In the genomic region with DNA sequence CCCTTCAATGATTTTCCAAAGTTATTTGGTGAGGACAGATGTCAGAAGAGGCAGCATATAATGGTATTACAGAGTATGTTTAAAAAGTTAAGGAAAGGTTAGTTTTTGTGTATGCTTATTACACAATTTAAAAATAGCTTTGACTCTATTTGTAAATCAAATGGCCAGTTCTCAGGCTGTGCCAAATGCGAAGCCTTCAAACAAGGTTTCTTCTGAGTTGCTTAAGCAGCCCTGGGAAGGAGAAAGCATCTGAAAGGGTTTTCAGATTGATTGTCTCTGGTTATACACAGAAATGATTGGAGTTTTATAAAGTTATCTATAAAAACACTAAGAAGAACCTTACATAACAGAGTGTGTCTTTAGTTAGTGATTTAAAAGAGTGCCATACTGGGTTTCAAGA, we compare ENCODE assay signal across 20 cellular contexts.
"Had no signal": no experiment of that assay in that cellular context is flagged by ENCODE, and none has a peak within 500 bp of the region (broad histone marks: within the 10 kb centered on the region; RNA-seq: fewer than 3 reads in every experiment).

No MANE protein-coding gene starts in this region.

- ATAC-seq: left lobe of liver; natural killer cell treated with Interleukin-12 subunit alpha and Interleukin-12 subunit beta and Interleukin-15 and Interleukin-18, amount 100 ng/mL, for 72 hours; psoas muscle; sciatic nerve had no signal

- H3K4me3 Mint-ChIP-seq: activated CD4-positive, alpha-beta T cell treated with anti-CD3 and anti-CD28 coated beads, Interleukin-2, amount 10 ng/mL, durations not matched to agents 7 days and 5 days; activated naive CD8-positive, alpha-beta T cell treated with anti-CD3 and anti-CD28 coated beads for 36 hours; dendritic cell treated with granulocyte-macrophage colony-stimulating factor and Interleukin-4, amounts not matched to agents 40 ng/mL and 50 ng/mL, for 4 days; natural killer cell treated with Interleukin-12 subunit alpha and Interleukin-12 subunit beta and Interleukin-15 and Interleukin-18, amount 100 ng/mL, for 72 hours; stimulated activated naive CD8-positive, alpha-beta T cell treated with anti-CD3 and anti-CD28 coated beads, Interleukin-15, Interleukin-2, amounts not matched to agents 100 ng/mL and 50 ng/mL, for 24 hours; T-helper 2 cell treated with Interferon-gamma antibody and Interleukin-4, amounts not matched to agents 5 μg/mL and 100 μg/mL, for 36 hours; type B pancreatic cell had no signal

- H3K79me2 ChIP-seq: hepatocyte had no signal

- FAIRE-seq: keratinocyte had no signal

- H2AFZ ChIP-seq: hepatocyte had no signal

- H3K36me3 Mint-ChIP-seq: natural killer cell treated with Interleukin-12 subunit alpha and Interleukin-12 subunit beta and Interleukin-15 and Interleukin-18, amount 100 ng/mL, for 72 hours; type B pancreatic cell had no signal

- H3K27me3 ChIP-seq: brain microvascular endothelial cell, hepatocyte, spleen, suprapubic skin had no signal

- H3K36me3 ChIP-seq: brain microvascular endothelial cell, spleen, suprapubic skin had no signal

- H3K27ac Mint-ChIP-seq: activated CD4-positive, alpha-beta T cell treated with anti-CD3 and anti-CD28 coated beads, Interleukin-2, amount 10 ng/mL, durations not matched to agents 7 days and 5 days; activated naive CD8-positive, alpha-beta T cell treated with anti-CD3 and anti-CD28 coated beads for 36 hours; dendritic cell treated with granulocyte-macrophage colony-stimulating factor and Interleukin-4, amounts not matched to agents 40 ng/mL and 50 ng/mL, for 4 days; natural killer cell treated with Interleukin-12 subunit alpha and Interleukin-12 subunit beta and Interleukin-15 and Interleukin-18, amount 100 ng/mL, for 72 hours; stimulated activated naive CD8-positive, alpha-beta T cell treated with anti-CD3 and anti-CD28 coated beads, Interleukin-15, Interleukin-2, amounts not matched to agents 100 ng/mL and 50 ng/mL, for 24 hours; T-helper 2 cell treated with Interferon-gamma antibody and Interleukin-4, amounts not matched to agents 5 μg/mL and 100 μg/mL, for 36 hours; type B pancreatic cell had no signal

- DNase-seq: activated CD4-positive, alpha-beta T cell treated with anti-CD3 and anti-CD28 coated beads, Interleukin-2, amount 10 ng/mL, durations not matched to agents 7 days and 5 days; activated CD8-positive, alpha-beta memory T cell treated with anti-CD3 and anti-CD28 coated beads for 24 hours; activated gamma-delta T cell treated with Interleukin-2 at 50 U/mL for 16 hours; activated naive CD8-positive, alpha-beta T cell treated with anti-CD3 and anti-CD28 coated beads for 36 hours; brain microvascular endothelial cell; effector memory CD4-positive, alpha-beta T cell; mesendoderm; occipital lobe; psoas muscle; spleen had no signal

- H3K4me2 ChIP-seq: hepatocyte had no signal

- H3K9me3 Mint-ChIP-seq: activated naive CD8-positive, alpha-beta T cell treated with anti-CD3 and anti-CD28 coated beads for 36 hours; dendritic cell treated with granulocyte-macrophage colony-stimulating factor and Interleukin-4, amounts not matched to agents 40 ng/mL and 50 ng/mL, for 4 days; natural killer cell treated with Interleukin-12 subunit alpha and Interleukin-12 subunit beta and Interleukin-15 and Interleukin-18, amount 100 ng/mL, for 72 hours; stimulated activated naive CD8-positive, alpha-beta T cell treated with anti-CD3 and anti-CD28 coated beads, Interleukin-15, Interleukin-2, amounts not matched to agents 100 ng/mL and 50 ng/mL, for 24 hours; T-helper 2 cell treated with Interferon-gamma antibody and Interleukin-4, amounts not matched to agents 5 μg/mL and 100 μg/mL, for 36 hours; type B pancreatic cell had no signal

- H3K9me3 ChIP-seq: psoas muscle, spleen, suprapubic skin had no signal

- H3K4me1 ChIP-seq: psoas muscle had no signal

- H3K27ac ChIP-seq: brain microvascular endothelial cell, hepatocyte, suprapubic skin had no signal

- H3K4me3 ChIP-seq: hepatocyte, psoas muscle, spleen, suprapubic skin had no signal

- H3K27me3 Mint-ChIP-seq: activated CD4-positive, alpha-beta T cell treated with anti-CD3 and anti-CD28 coated beads, Interleukin-2, amount 10 ng/mL, durations not matched to agents 7 days and 5 days; activated naive CD8-positive, alpha-beta T cell treated with anti-CD3 and anti-CD28 coated beads for 36 hours; dendritic cell treated with granulocyte-macrophage colony-stimulating factor and Interleukin-4, amounts not matched to agents 40 ng/mL and 50 ng/mL, for 4 days; natural killer cell treated with Interleukin-12 subunit alpha and Interleukin-12 subunit beta and Interleukin-15 and Interleukin-18, amount 100 ng/mL, for 72 hours; stimulated activated naive CD8-positive, alpha-beta T cell treated with anti-CD3 and anti-CD28 coated beads, Interleukin-15, Interleukin-2, amounts not matched to agents 100 ng/mL and 50 ng/mL, for 24 hours; type B pancreatic cell had no signal
